Comparison of ENCODE assay signal across 1 cellular context in genomic region chr7:332646-333398, GRCh38.
TF ChIP-seq lines count a peak whose summit lies in the region.

No MANE protein-coding gene starts in this region.

TF ChIP-seq in HepG2, 621 proteins besides CTCF, POLR2A, EP300 and RAD21 (continued from another document and continues in another):
- TF ChIP-seq RERE (CRISPR knock-in tag; IDR thresholded peaks at IDR 0.05; ENCODE audit: low read depth) = no peak
- TF ChIP-seq SOX6 (IDR thresholded peaks at IDR 0.05) = no peak
- TF ChIP-seq SOX6 (CRISPR knock-in tag; IDR thresholded peaks at IDR 0.05) = peak; percentile 78
- TF ChIP-seq ZBTB39 (CRISPR knock-in tag; IDR thresholded peaks at IDR 0.05) = no peak
- TF ChIP-seq ZNF749 (CRISPR knock-in tag; IDR thresholded peaks at IDR 0.05; ENCODE audit: borderline replicate concordance) = 0 out of 2 replicates have a peak, but pooled peaks have one; percentile 26
- TF ChIP-seq ZBTB20 (CRISPR knock-in tag; IDR thresholded peaks at IDR 0.05; ENCODE audit: borderline replicate concordance, low read depth) = no peak; the same call in 1 of the 2 replicates
- no peak for TF ChIP-seq TEF (CRISPR knock-in tag; IDR thresholded peaks at IDR 0.05)
- TF ChIP-seq NFAT5 (CRISPR knock-in tag; IDR thresholded peaks at IDR 0.05) = no peak
- TF ChIP-seq ZBTB2 (CRISPR knock-in tag; IDR thresholded peaks at IDR 0.05; ENCODE audit: low read depth) = 0 out of 2 replicates have a peak, but pooled peaks have one; percentile 38
- TF ChIP-seq ZNF883 (CRISPR knock-in tag; IDR thresholded peaks at IDR 0.05; ENCODE audit: not compliant biosample characterization) = peak; percentile 61
- peak; percentile 20; the same call in 1 of the 2 replicates for TF ChIP-seq MED1 (CRISPR knock-in tag; IDR thresholded peaks at IDR 0.05)
- peak; percentile 51; the same call in 1 of the 2 replicates for TF ChIP-seq ZNF609 (CRISPR knock-in tag; IDR thresholded peaks at IDR 0.05; ENCODE audit: borderline replicate concordance)
- peak; percentile 64; the same call in 1 of the 2 replicates for TF ChIP-seq ZNF891 (CRISPR knock-in tag; IDR thresholded peaks at IDR 0.05)
- TF ChIP-seq ZNF235 (CRISPR knock-in tag; IDR thresholded peaks at IDR 0.05; ENCODE audit: borderline replicate concordance) = no peak
- TF ChIP-seq ZNF770 (CRISPR knock-in tag; IDR thresholded peaks at IDR 0.05) = peak; percentile 46; the same call in 1 of the 2 replicates
- peak; percentile 53; the same call in 1 of the 2 replicates for TF ChIP-seq TCF7 (IDR thresholded peaks at IDR 0.05; ENCODE audit: low read depth)
- peak; percentile 47; the same call in 1 of the 2 replicates for TF ChIP-seq DR1 (CRISPR knock-in tag; IDR thresholded peaks at IDR 0.05)
- 0 out of 2 replicates have a peak, but pooled peaks have one; percentile 50 for TF ChIP-seq ZNF44 (CRISPR knock-in tag; IDR thresholded peaks at IDR 0.05)
- no peak for TF ChIP-seq CBX2 (IDR thresholded peaks at IDR 0.05; ENCODE audit: low read depth, low read length)
- no peak for TF ChIP-seq CBX2 (CRISPR knock-in tag; IDR thresholded peaks at IDR 0.05; ENCODE audit: low read depth)
- no peak for TF ChIP-seq AGO1 (IDR thresholded peaks at IDR 0.05; ENCODE audit: low read depth, low read length, poor library complexity, severe bottlenecking)
- TF ChIP-seq BRCA1 (CRISPR knock-in tag; IDR thresholded peaks at IDR 0.05) = no peak
- peak; percentile 82 for TF ChIP-seq NR2C2 (CRISPR knock-in tag; IDR thresholded peaks at IDR 0.05; ENCODE audit: borderline replicate concordance)
- no peak for TF ChIP-seq RFX1 (IDR thresholded peaks at IDR 0.05)
- TF ChIP-seq ETS1 (CRISPR knock-in tag; IDR thresholded peaks at IDR 0.05) = no peak
- TF ChIP-seq SYNCRIP (IDR thresholded peaks at IDR 0.05; ENCODE audit: insufficient read depth, low read depth, low read length) = no peak
- TF ChIP-seq TEAD3 (CRISPR knock-in tag; optimal IDR thresholded peaks at IDR 0.05; ENCODE audit: borderline replicate concordance) = peak; percentile 9
- TF ChIP-seq ZNF772 (CRISPR knock-in tag; IDR thresholded peaks at IDR 0.05) = peak; percentile 78; the same call in 1 of the 2 replicates
- TF ChIP-seq ZNF546 (CRISPR knock-in tag; conservative IDR thresholded peaks at IDR 0.05) = peak; percentile 66; the same call in 1 of the 2 replicates
- TF ChIP-seq ZNF878 (CRISPR knock-in tag; IDR thresholded peaks at IDR 0.05) = no peak
- TF ChIP-seq ZEB1 (IDR thresholded peaks at IDR 0.05; ENCODE audit: insufficient replicate concordance, low read depth) = peak; percentile 43
- TF ChIP-seq KLF15 (CRISPR knock-in tag; IDR thresholded peaks at IDR 0.05; ENCODE audit: borderline replicate concordance) = no peak
- peak; percentile 61; the same call in 1 of the 2 replicates for TF ChIP-seq ATF7-NPFF (CRISPR knock-in tag; IDR thresholded peaks at IDR 0.05; ENCODE audit: low read depth)
- no peak for TF ChIP-seq RFXANK (CRISPR knock-in tag; IDR thresholded peaks at IDR 0.05)
